ENCODE assay signal across 32 cellular contexts in genomic region chr16:13607289-13607688, GRCh38.
"Had no signal": no experiment of that assay in that cellular context is flagged by ENCODE, and none has a peak within 500 bp of the region (broad histone marks: within the 10 kb centered on the region; RNA-seq: fewer than 3 reads in every experiment).

No MANE protein-coding gene starts in this region.

- H3K4me1 ChIP-seq: adrenal gland, ascending aorta had no signal

- H3K9me3 ChIP-seq: adrenal gland, ascending aorta had no signal

- H3K27ac ChIP-seq: adrenal gland, ascending aorta, cardiac muscle cell, VCaP had no signal

- DNase-seq: activated CD4-positive, alpha-beta memory T cell treated with anti-CD3 and anti-CD28 coated beads, Interleukin-2, amount 10 ng/mL, durations not matched to agents 7 days and 5 days; activated CD4-positive, alpha-beta T cell treated with anti-CD3 and anti-CD28 coated beads for 1 hour; activated CD4-positive, alpha-beta T cell treated with anti-CD3 and anti-CD28 coated beads for 36 hours; activated CD4-positive, alpha-beta T cell treated with anti-CD3 and anti-CD28 coated beads for 48 hours; activated CD4-positive, alpha-beta T cell treated with anti-CD3 and anti-CD28 coated beads, Interleukin-2, amount 10 ng/mL, durations not matched to agents 7 days and 5 days; activated CD4-positive, alpha-beta T cell treated with anti-CD3 and anti-CD28 coated beads, Interleukin-2, amount 50 U/mL, for 48 hours; activated CD4-positive, CD25-positive, alpha-beta regulatory T cell; activated CD8-positive, alpha-beta memory T cell treated with anti-CD3 and anti-CD28 coated beads for 24 hours; activated CD8-positive, alpha-beta memory T cell treated with anti-CD3 and anti-CD28 coated beads, Interleukin-2, amount 10 ng/mL, durations not matched to agents 7 days and 5 days; activated CD8-positive, alpha-beta memory T cell treated with anti-CD3 and anti-CD28 coated beads, Interleukin-2, amount 50 U/mL, for 48 hours; activated CD8-positive, alpha-beta T cell treated with anti-CD3 and anti-CD28 coated beads, Interleukin-2, amount 10 ng/mL, durations not matched to agents 7 days and 5 days; activated effector memory CD4-positive, alpha-beta T cell treated with Interleukin-2 at 50 U/mL for 16 hours; activated gamma-delta T cell treated with Interleukin-2 at 50 U/mL for 16 hours; activated naive CD4-positive, alpha-beta T cell; activated naive CD4-positive, alpha-beta T cell treated with anti-CD3 and anti-CD28 coated beads for 36 hours; activated naive CD4-positive, alpha-beta T cell treated with anti-CD3 and anti-CD28 coated beads, Interleukin-2, amount 50 U/mL, for 16 hours; activated naive CD8-positive, alpha-beta T cell treated with anti-CD3 and anti-CD28 coated beads for 36 hours; activated T-cell treated with anti-CD3 and anti-CD28 coated beads, Interleukin-2, amount 50 U/mL, for 24 hours; activated T-cell treated with anti-CD3 and anti-CD28 coated beads, Interleukin-2, amount 50 U/mL, for 48 hours; adrenal gland; amygdala; anterior cingulate cortex; caudate nucleus; cerebellar nuclear complex; T-helper 1 cell; T-helper 2 cell; T-helper 9 cell had no signal

- ATAC-seq: activated CD4-positive, alpha-beta T cell treated with anti-CD3 and anti-CD28 coated beads for 36 hours; activated CD4-positive, CD25-positive, alpha-beta regulatory T cell treated with anti-CD3 and anti-CD28 coated beads, Interleukin-2, amount 50 U/mL, for 24 hours; activated CD8-positive, alpha-beta memory T cell treated with anti-CD3 and anti-CD28 coated beads, Interleukin-2, amount 10 ng/mL, durations not matched to agents 7 days and 5 days; activated CD8-positive, alpha-beta T cell treated with anti-CD3 and anti-CD28 coated beads, Interleukin-2, amount 10 ng/mL, durations not matched to agents 7 days and 5 days; activated naive CD4-positive, alpha-beta T cell treated with anti-CD3 and anti-CD28 coated beads, Interleukin-2, amount 50 U/mL, for 72 hours had no signal

- H3K27me3 ChIP-seq: adrenal gland, ascending aorta, cardiac muscle cell had no signal

- H3K36me3 ChIP-seq: adrenal gland, ascending aorta, cardiac muscle cell had no signal

- H3K4me3 ChIP-seq: adrenal gland, ascending aorta, cardiac muscle cell had no signal
